8 cellular contexts compared by ENCODE assay signal in genomic region chr1:108561731-108562326, GRCh38. TPM values are rescaled to one million over a fixed set of nuclear protein-coding genes. Genes with fewer than 3 reads are reported as not detected.
DNase-seq lines count a peak whose midpoint lies in the region; ATAC-seq and TF ChIP-seq lines count a peak whose summit lies in the region.

No MANE protein-coding gene starts in this region.

- peak overlapping the region; percentile 62; the same call in 1 of the 2 replicates for H3K9ac ChIP-seq in DND-41 (ENCODE audit: low read depth, low read length)
- H3K9ac ChIP-seq in skeletal muscle satellite cell (ENCODE audit: low read depth, low read length): no peak overlapping the region

- TF ChIP-seq CTCF in DND-41 (IDR thresholded peaks at IDR 0.05; ENCODE audit: borderline replicate concordance, extremely low read depth, low read length, poor library complexity, severe bottlenecking): peak; percentile 81

- no peak overlapping the region for H2AFZ ChIP-seq in DND-41 (ENCODE audit: low read depth, low read length)

- no peaks in the 10 kb centered on the region for H3K36me3 ChIP-seq in DND-41 (ENCODE audit: insufficient read depth, low read length)
- no peaks in the 10 kb centered on the region for H3K36me3 ChIP-seq in skeletal muscle satellite cell (ENCODE audit: insufficient read depth, low read length)

- intact Hi-C loops in head of caudate nucleus (cut with DNase I): no loop called here

- H3K9me3 ChIP-seq in DND-41 (ENCODE audit: insufficient read depth, low read length, severe bottlenecking): no peaks in the 10 kb centered on the region
- no peaks in the 10 kb centered on the region for H3K9me3 ChIP-seq in skeletal muscle satellite cell (replicated peaks; ENCODE audit: low read length)

- peaks cover 32% of the 10 kb centered on the region for H3K4me1 ChIP-seq in DND-41 (ENCODE audit: insufficient read depth, low read length)
- H3K4me1 ChIP-seq in skeletal muscle satellite cell (ENCODE audit: control insufficient read depth, insufficient read depth, low read length): peaks cover 12% of the 10 kb centered on the region

- peaks cover 51% of the 10 kb centered on the region for H3K79me2 ChIP-seq in DND-41 (ENCODE audit: insufficient read depth, low read length)

- peaks cover 8% of the 10 kb centered on the region; the same call in 1 of the 2 replicates for H4K20me1 ChIP-seq in DND-41 (ENCODE audit: insufficient read depth, low read length)

- peak overlapping the region; percentile 13 for H3K27ac ChIP-seq in DND-41 (ENCODE audit: low read length)

- H3K27me3 ChIP-seq in DND-41 (ENCODE audit: insufficient read depth, low read length, poor library complexity) (no peaks in the 10 kb centered on the region), skeletal muscle satellite cell (ENCODE audit: control insufficient read depth, insufficient read depth, low read length) (no peaks in the 10 kb centered on the region)

- peak; percentile 61 for ATAC-seq in DND-41 (ENCODE audit: insufficient read depth, low read depth)
- ATAC-seq in GM21515 (IDR thresholded peaks at IDR 0.05; ENCODE audit: unreplicated experiment): peak; percentile 50

- peak; percentile 80 for DNase-seq in DND-41
- DNase-seq in HuH-7 (ENCODE audit: low spot score): peak; percentile 53
- peak; percentile 84 for DNase-seq in RPMI8226
- DNase-seq in activated T-helper 1 cell treated with anti-CD3 and anti-CD28 coated beads, Interleukin-2, amount 50 U/mL, for 16 hours (ENCODE audit: low read depth in 1 of 2, low spot score in 1 of 2): peak; percentile 64 to 71
- peak in 35 of 42 donors; percentile 14 to 66 (median 37) for DNase-seq in head of caudate nucleus
- no peak for DNase-seq in GOT3 (lab: John Stamatoyannopoulos, UW)

- H3K4me3 ChIP-seq in DND-41 (ENCODE audit: low read depth in 1 of 2, low read length in 2 of 2): peak overlapping the region in 1 of 2 experiments; percentile 65; a peak in 2 of 4 replicates
- no peak overlapping the region for H3K4me3 ChIP-seq in skeletal muscle satellite cell (ENCODE audit: low read length)

- H3K4me2 ChIP-seq in DND-41 (ENCODE audit: insufficient read depth, low read length) (peak overlapping the region; percentile 82), skeletal muscle satellite cell (ENCODE audit: low read length) (peak overlapping the region; percentile 88)

RNA-seq across cellular contexts. Expression of gene EEIG2, which starts 1.9 kb away (rescaled TPM):
- total RNA-seq in skeletal muscle satellite cell (2012; rRNA removed): 7.0 and 8.6 TPM in 2 replicates
